In genomic region chr2:85457043-85457442, GRCh38 we compare ENCODE assay signal across 24 cellular contexts. TPM values are rescaled to one million over a fixed set of nuclear protein-coding genes. Genes with fewer than 3 reads are reported as not detected.
DNase-seq lines count a peak whose midpoint lies in the region; ATAC-seq, FAIRE-seq and TF ChIP-seq lines count a peak whose summit lies in the region.
"Had no signal": no experiment of that assay in that cellular context is flagged by ENCODE, and none has a peak within 500 bp of the region (broad histone marks: within the 10 kb centered on the region; RNA-seq: fewer than 3 reads in every experiment).

No MANE protein-coding gene starts in this region.

- H3K36me3 ChIP-seq in PC-9 (ENCODE audit: low read depth) (no peaks in the 10 kb centered on the region), adrenal gland (replicated peaks in 1 of 2) (no peaks in the 10 kb centered on the region), neural progenitor cell (no peaks in the 10 kb centered on the region), HepG2 (replicated peaks in 1 of 2; ENCODE audit: control insufficient read depth in 1 of 2, insufficient read depth in 2 of 2, low read length in 2 of 2) (no peaks in the 10 kb centered on the region)
- H3K36me3 ChIP-seq: HAP-1, Peyer's patch, SJCRH30 had no signal

- POLR2A ChIA-PET in PC-9 (lab: Charles Lee; ENCODE audit: unreplicated experiment): interaction anchor here (0.6 to 0.7 kb wide), 4 partner anchors 42 to 83 kb away, joined by 3 to 5 read pairs (median 4); no protein-coding TSS in a partner anchor
- POLR2A ChIA-PET in HepG2 (lab: Yijun Ruan, JAX): interaction anchor here (2.5 to 4.8 kb wide), 4 partner anchors 11 to 81 kb away, joined by 10 to 42 read pairs (median 16); partner anchors contain the start of gene MAT2A

- H3K4me3 ChIP-seq in PC-9: no peak overlapping the region
- H3K4me3 ChIP-seq in adrenal gland: no peak overlapping the region
- no peak overlapping the region for H3K4me3 ChIP-seq in neural progenitor cell
- no peak overlapping the region for H3K4me3 ChIP-seq in HepG2 (replicated peaks in 1 of 3; ENCODE audit: insufficient read depth in 1 of 3, low read depth in 2 of 3, low read length in 3 of 3)
- H3K4me3 ChIP-seq: GM23248, HAP-1, Peyer's patch, SJCRH30 had no signal

- TF ChIP-seq CTCF in PC-9 (conservative IDR thresholded peaks at IDR 0.05) (no peak), adrenal gland (IDR thresholded peaks at IDR 0.05) (no peak), neural progenitor cell (IDR thresholded peaks at IDR 0.05) (no peak), HepG2 (CRISPR knock-in tag; IDR thresholded peaks at IDR 0.05) (no peak), natural killer cell (IDR thresholded peaks at IDR 0.05) (no peak)

- DNase-seq in PC-9 (no peak), adrenal gland (peak in 4 of 7 donors; percentile 25 to 67 (median 60)), neural progenitor cell (ENCODE audit: low spot score) (no peak), HepG2 (ENCODE audit: low spot score) (no peak), natural killer cell (no peak), activated T-cell treated with anti-CD3 and anti-CD28 coated beads for 4 hours (no peak), midbrain (lab: John Stamatoyannopoulos, UW) (no peak)
- DNase-seq: Caco-2; CD8-positive, alpha-beta T cell; Karpas-422; NCI-H1092 treated with DMSO at 0.1 percent for 48 hours; NCI-H1436 treated with DMSO at 0.1 percent for 48 hours; NCI-H187 treated with DMSO at 0.1 percent for 48 hours; NCI-H2171 treated with DMSO at 0.1 percent for 48 hours; NCI-H524; NCI-H774; SJCRH30 had no signal

- no peak overlapping the region for H2AFZ ChIP-seq in PC-9
- no peak overlapping the region for H2AFZ ChIP-seq in neural progenitor cell (replicated peaks)
- no peak overlapping the region for H2AFZ ChIP-seq in HepG2 (ENCODE audit: low read length)
- H2AFZ ChIP-seq: GM23248 had no signal

- H3K9me3 Mint-ChIP-seq in neural progenitor cell (no peaks in the 10 kb centered on the region), natural killer cell (no peaks in the 10 kb centered on the region)
- H3K9me3 Mint-ChIP-seq: CD8-positive, alpha-beta T cell had no signal

- in situ Hi-C loops in HepG2 (cut with HindIII; ENCODE audit: extremely low pct_ligation_motif_present, low pct_unique_long_range_greater_than_20kb): no loop called here

- H3K27ac Mint-ChIP-seq in neural progenitor cell: peak overlapping the region; percentile 34
- H3K27ac Mint-ChIP-seq in natural killer cell: no peak overlapping the region
- H3K27ac Mint-ChIP-seq: B cell; CD8-positive, alpha-beta T cell had no signal

- peaks cover 28% of the 10 kb centered on the region for H3F3A ChIP-seq in PC-9 (ENCODE audit: insufficient read depth, low read depth)
- H3F3A ChIP-seq in neural progenitor cell (ENCODE audit: low read depth): no peaks in the 10 kb centered on the region

- no peaks in the 10 kb centered on the region for H3K9me3 ChIP-seq in PC-9 (ENCODE audit: insufficient read depth, low read depth)
- no peaks in the 10 kb centered on the region for H3K9me3 ChIP-seq in adrenal gland (replicated peaks in 1 of 3)
- H3K9me3 ChIP-seq in neural progenitor cell (ENCODE audit: low read depth): no peaks in the 10 kb centered on the region
- H3K9me3 ChIP-seq in HepG2 (ENCODE audit: low read length): no peaks in the 10 kb centered on the region
- H3K9me3 ChIP-seq: Caco-2, HAP-1, Peyer's patch, SJCRH30 had no signal

- H3K4me1 Mint-ChIP-seq in neural progenitor cell: peaks cover 5% of the 10 kb centered on the region
- no peaks in the 10 kb centered on the region for H3K4me1 Mint-ChIP-seq in natural killer cell
- H3K4me1 Mint-ChIP-seq: B cell had no signal

- TF ChIP-seq EP300 in HepG2 (IDR thresholded peaks at IDR 0.05; ENCODE audit: low read depth in 2 of 2, low read length in 2 of 2) (no peak), HepG2 (CRISPR knock-in tag; IDR thresholded peaks at IDR 0.05; ENCODE audit: borderline replicate concordance) (no peak)

- no peak overlapping the region for H3K9ac ChIP-seq in neural progenitor cell
- no peak overlapping the region for H3K9ac ChIP-seq in HepG2 (ENCODE audit: insufficient read depth, low read depth, low read length)
- H3K9ac ChIP-seq: GM23248 had no signal

- TF ChIP-seq RAD21 in HepG2 (CRISPR knock-in tag; IDR thresholded peaks at IDR 0.05): no peak

- TF ChIP-seq POLR2A in adrenal gland (IDR thresholded peaks at IDR 0.05) (no peak), HepG2 (IDR thresholded peaks at IDR 0.05; ENCODE audit: insufficient read depth in 1 of 2, low read depth in 2 of 2, low read length in 2 of 2) (no peak)

- intact Hi-C loops in PC-9 (cut with micrococcal nuclease; ENCODE audit: unreplicated experiment) (loop anchor here (5.0 kb wide), 1 partner anchor 40 kb away; no protein-coding TSS in a partner anchor), adrenal gland (cut with DNase I) (no loop called here), HepG2 (cut with micrococcal nuclease; ENCODE audit: unreplicated experiment) (no loop called here), natural killer cell (cut with micrococcal nuclease) (no loop called here)

- H3K4me2 ChIP-seq in PC-9: peak overlapping the region; percentile 25; the same call in 1 of the 2 replicates
- H3K4me2 ChIP-seq in neural progenitor cell: no peak overlapping the region
- no peak overlapping the region for H3K4me2 ChIP-seq in HepG2 (ENCODE audit: low read depth, low read length)

- H3K27ac ChIP-seq in PC-9: peak overlapping the region; percentile 45
- peak overlapping the region in 1 of 5 donors; percentile 74 for H3K27ac ChIP-seq in adrenal gland
- H3K27ac ChIP-seq in neural progenitor cell: no peak overlapping the region
- H3K27ac ChIP-seq in HepG2 (ENCODE audit: extremely low read length, insufficient read depth, low read length): no peak overlapping the region
- H3K27ac ChIP-seq: C4-2B, GM23248, HL-60, Peyer's patch, SJCRH30 had no signal

- H3K36me3 Mint-ChIP-seq in neural progenitor cell: no peaks in the 10 kb centered on the region
- no peaks in the 10 kb centered on the region for H3K36me3 Mint-ChIP-seq in natural killer cell
- H3K36me3 Mint-ChIP-seq: CD8-positive, alpha-beta T cell had no signal

- H3K27me3 Mint-ChIP-seq in neural progenitor cell (ENCODE audit: insufficient read depth, low read depth) (peaks cover 11% of the 10 kb centered on the region), natural killer cell (ENCODE audit: low read depth in 2 of 2) (peaks cover 0 to 8% of the 10 kb centered on the region in 2 donors)
- H3K27me3 Mint-ChIP-seq: B cell had no signal

- BruUV-seq in PC-9 (replicated peaks; lab: Mats Ljungman, UMichigan): no TSS peak
- BruUV-seq in HepG2 (replicated peaks; lab: Mats Ljungman, UMichigan): no TSS peak

- CTCF ChIA-PET in PC-9 (lab: Charles Lee): interaction anchor here (0.6 kb wide), 1 partner anchor 40 kb away, joined by 6 read pairs; no protein-coding TSS in a partner anchor
- CTCF ChIA-PET in HepG2 (lab: Yijun Ruan, JAX; ENCODE audit: low intra/inter-chr PET ratio, low total read pairs): no interaction called here

- H3K27me3 ChIP-seq in PC-9 (ENCODE audit: insufficient read depth, low read depth): no peaks in the 10 kb centered on the region
- no peaks in the 10 kb centered on the region for H3K27me3 ChIP-seq in adrenal gland
- no peaks in the 10 kb centered on the region for H3K27me3 ChIP-seq in neural progenitor cell
- H3K27me3 ChIP-seq in HepG2 (ENCODE audit: control insufficient read depth in 1 of 2, insufficient read depth in 2 of 2, low read length in 2 of 2): peaks cover 3 to 20% of the 10 kb centered on the region in 2 experiments; a peak in 4 of 5 replicates
- H3K27me3 ChIP-seq: Peyer's patch, SJCRH30 had no signal

- no peak for FAIRE-seq in HepG2 (lab: Jason Lieb, UNC)
- FAIRE-seq: G401.6 had no signal

- H4K20me1 ChIP-seq in PC-9 (ENCODE audit: insufficient read depth): no peaks in the 10 kb centered on the region
- no peaks in the 10 kb centered on the region for H4K20me1 ChIP-seq in neural progenitor cell (ENCODE audit: low read depth)
- no peaks in the 10 kb centered on the region for H4K20me1 ChIP-seq in HepG2 (ENCODE audit: insufficient read depth, low read length)

- peaks cover 48% of the 10 kb centered on the region for H3K4me1 ChIP-seq in PC-9 (replicated peaks; ENCODE audit: insufficient read depth)
- peaks cover 5 to 19% of the 10 kb centered on the region in 2 donors for H3K4me1 ChIP-seq in adrenal gland (replicated peaks in 1 of 2)
- no peaks in the 10 kb centered on the region for H3K4me1 ChIP-seq in neural progenitor cell
- H3K4me1 ChIP-seq in HepG2 (ENCODE audit: insufficient read depth, low read length): peaks cover 56% of the 10 kb centered on the region
- H3K4me1 ChIP-seq: SJCRH30 had no signal

- ATAC-seq in HepG2 (no peak), natural killer cell (no peak)
- ATAC-seq: CD8-positive, alpha-beta T cell had no signal

- 32 to 48% (median 39%) methylated on average over 5 of the region's 5 CpGs for WGBS in adrenal gland, 4 donors
- 17% methylated on average over 5 of the region's 5 CpGs for WGBS in HepG2 (ENCODE audit: low lambda C conversion rate)

- H3K4me3 Mint-ChIP-seq in neural progenitor cell (no peak overlapping the region), natural killer cell (no peak overlapping the region)
- H3K4me3 Mint-ChIP-seq: B cell; CD8-positive, alpha-beta T cell had no signal

- no peaks in the 10 kb centered on the region for H3K9me2 ChIP-seq in PC-9 (ENCODE audit: insufficient read depth)

- no peaks in the 10 kb centered on the region for H3K79me2 ChIP-seq in PC-9 (ENCODE audit: low read depth)
- no peaks in the 10 kb centered on the region for H3K79me2 ChIP-seq in neural progenitor cell (ENCODE audit: low read depth)
- no peaks in the 10 kb centered on the region for H3K79me2 ChIP-seq in HepG2 (ENCODE audit: insufficient read depth, low read length)

RNA-seq across cellular contexts. Expression of gene SH2D6, which starts 38.5 kb away (rescaled TPM):
- 2.3 TPM in 2 replicates for total RNA-seq in PC-9 (2021)
- 1 to 10 TPM in 1 of 8 donors, under 1 TPM in 2, not detected in 5; 0.69 to 1.4 (median 0.74) TPM for total RNA-seq in adrenal gland
- 1 to 10 TPM in 2 of 3 donors, under 1 TPM in 1; 0.53 to 4.2 (median 1.3) TPM for polyA plus RNA-seq in adrenal gland
- 0.07 and 0.74 TPM in 2 replicates for total RNA-seq in neural progenitor cell (ENCODE audit: low replicate concordance)
- 0.11 and 0.29 TPM in 2 replicates for total RNA-seq in HepG2 (2016; rRNA removed; fragmentation: Illumina TruSeq; extraction: Trizol)
- 1.1 and 1.3 TPM in 2 replicates for total RNA-seq in HepG2 (2016; cell fraction: cytosol; rRNA removed; fragmentation: Illumina TruSeq; extraction: Trizol; ENCODE audit: low read depth)
- 0.41 TPM in 1 of 2 replicates, not detected in the other for total RNA-seq in HepG2 (2016; cell fraction: insoluble cytoplasmic fraction; rRNA removed; fragmentation: Illumina TruSeq; extraction: Trizol)
- 1.6 and 1.9 TPM in 2 replicates for total RNA-seq in HepG2 (2016; cell fraction: membrane; rRNA removed; fragmentation: Illumina TruSeq; extraction: Trizol)
- 0.93 and 1.0 TPM in 2 replicates for total RNA-seq in HepG2 (2016; cell fraction: nucleus; rRNA removed; fragmentation: Illumina TruSeq; extraction: Trizol)
- polyA plus RNA-seq in HepG2 (2011; rRNA removed): 0.18 and 0.26 TPM in 2 replicates
- 0.08 and 0.21 TPM in 2 replicates for polyA plus RNA-seq in HepG2 (2011; cell fraction: cytosol; rRNA removed)
- 0.19 and 0.51 TPM in 2 replicates for polyA plus RNA-seq in HepG2 (2011; cell fraction: nucleus; rRNA removed)
- polyA plus RNA-seq in HepG2 (2012): not detected in 2 replicates
- polyA plus RNA-seq in HepG2 (2016; cell fraction: cytosol; fragmentation: Illumina TruSeq; extraction: Trizol; ENCODE audit: low read depth): not detected in 2 replicates
- polyA plus RNA-seq in HepG2 (2016; cell fraction: insoluble cytoplasmic fraction; fragmentation: Illumina TruSeq; extraction: Trizol; ENCODE audit: low read depth): not detected in 2 replicates
- 0.26 and 0.30 TPM in 2 replicates for polyA plus RNA-seq in HepG2 (2016; cell fraction: membrane; fragmentation: Illumina TruSeq; extraction: Trizol; ENCODE audit: low read depth)
- 1.2 TPM in 1 of 2 replicates, not detected in the other for polyA plus RNA-seq in HepG2 (2016; cell fraction: nucleus; fragmentation: Illumina TruSeq; extraction: Trizol; ENCODE audit: insufficient read depth, low read depth)
- 0.74 and 1.7 TPM in 2 replicates for polyA minus RNA-seq in HepG2 (2011; rRNA and poly(A)+ RNA removed; ENCODE audit: low replicate concordance)
- polyA minus RNA-seq in HepG2 (2011; cell fraction: cytosol; rRNA and poly(A)+ RNA removed): 0.69 and 1.3 TPM in 2 replicates
- 0.77 and 1.6 TPM in 2 replicates for polyA minus RNA-seq in HepG2 (2011; cell fraction: nucleus; rRNA and poly(A)+ RNA removed)
- under 1 TPM in 2 of 3 donors, not detected in 1; 0.21 to 0.57 TPM for total RNA-seq in natural killer cell
- total RNA-seq: GM23248 had no signal

RNA-seq across cellular contexts. Expression of gene CAPG, which starts 46.9 kb away (rescaled TPM):
- 417 and 428 TPM in 2 replicates for total RNA-seq in PC-9 (2021)
- total RNA-seq in adrenal gland: 100 to 1,000 TPM in 1 of 8 donors, 10 to 100 TPM in 7; 17.5 to 104 (median 41.4) TPM
- 100 to 1,000 TPM in 1 of 3 donors, 10 to 100 TPM in 2; 13.8 to 192 (median 71.2) TPM for polyA plus RNA-seq in adrenal gland
- 23.9 TPM in 2 replicates for total RNA-seq in neural progenitor cell (ENCODE audit: low replicate concordance)
- 18.2 and 26.5 TPM in 2 replicates for total RNA-seq in HepG2 (2016; rRNA removed; fragmentation: Illumina TruSeq; extraction: Trizol)
- 3.5 and 5.7 TPM in 2 replicates for total RNA-seq in HepG2 (2016; cell fraction: cytosol; rRNA removed; fragmentation: Illumina TruSeq; extraction: Trizol; ENCODE audit: low read depth)
- total RNA-seq in HepG2 (2016; cell fraction: insoluble cytoplasmic fraction; rRNA removed; fragmentation: Illumina TruSeq; extraction: Trizol): 22.4 and 25.2 TPM in 2 replicates
- total RNA-seq in HepG2 (2016; cell fraction: membrane; rRNA removed; fragmentation: Illumina TruSeq; extraction: Trizol): 7.7 TPM in 2 replicates
- 6.2 and 8.8 TPM in 2 replicates for total RNA-seq in HepG2 (2016; cell fraction: nucleus; rRNA removed; fragmentation: Illumina TruSeq; extraction: Trizol)
- polyA plus RNA-seq in HepG2 (2011; rRNA removed): 10.6 and 12.7 TPM in 2 replicates
- polyA plus RNA-seq in HepG2 (2011; cell fraction: cytosol; rRNA removed): 7.9 and 13.0 TPM in 2 replicates
- polyA plus RNA-seq in HepG2 (2011; cell fraction: nucleus; rRNA removed): 6.3 and 7.4 TPM in 2 replicates
- polyA plus RNA-seq in HepG2 (2012): 6.7 and 7.8 TPM in 2 replicates
- polyA plus RNA-seq in HepG2 (2016; cell fraction: cytosol; fragmentation: Illumina TruSeq; extraction: Trizol; ENCODE audit: low read depth): 2.9 and 4.2 TPM in 2 replicates
- 18.1 and 22.6 TPM in 2 replicates for polyA plus RNA-seq in HepG2 (2016; cell fraction: insoluble cytoplasmic fraction; fragmentation: Illumina TruSeq; extraction: Trizol; ENCODE audit: low read depth)
- 3.2 and 4.7 TPM in 2 replicates for polyA plus RNA-seq in HepG2 (2016; cell fraction: membrane; fragmentation: Illumina TruSeq; extraction: Trizol; ENCODE audit: low read depth)
- 11.5 and 13.0 TPM in 2 replicates for polyA plus RNA-seq in HepG2 (2016; cell fraction: nucleus; fragmentation: Illumina TruSeq; extraction: Trizol; ENCODE audit: insufficient read depth, low read depth)
- polyA minus RNA-seq in HepG2 (2011; rRNA and poly(A)+ RNA removed; ENCODE audit: low replicate concordance): 9.5 and 243 TPM in 2 replicates
- polyA minus RNA-seq in HepG2 (2011; cell fraction: cytosol; rRNA and poly(A)+ RNA removed): 5.7 and 10.2 TPM in 2 replicates
- 3.7 and 5.7 TPM in 2 replicates for polyA minus RNA-seq in HepG2 (2011; cell fraction: nucleus; rRNA and poly(A)+ RNA removed)
- total RNA-seq in natural killer cell: 10 to 100 TPM; 10.6 to 50.3 (median 19.3) TPM

Comparison
In these comparisons a context has a peak if more than half of its experiments do, and no peak if none do; other contexts are left out.
1. DNase-seq: peak in adrenal gland (4 of 7); none in PC-9 (0 of 2), neural progenitor cell (single experiment), HepG2 (single experiment), natural killer cell (single experiment), activated T-cell treated with anti-CD3 and anti-CD28 coated beads for 4 hours (single experiment) and midbrain (single experiment).